Comparison of ENCODE assay signal across 8 cellular contexts in genomic region chr19:58475714-58476497, GRCh38. TPM values are rescaled to one million over a fixed set of nuclear protein-coding genes. Genes with fewer than 3 reads are reported as not detected.
DNase-seq lines count a peak whose midpoint lies in the region; ATAC-seq and TF ChIP-seq lines count a peak whose summit lies in the region.

TSS of gene ZNF446 (plus strand) at chr19:58476352. CDS start at chr19:58477219, 867 bp downstream.

- peak within 1 kb of the TSS; percentile 93 for H3K4me3 Mint-ChIP-seq in HFFc6
- H3K4me3 Mint-ChIP-seq in activated naive CD4-positive, alpha-beta T cell treated with anti-CD3 and anti-CD28 coated beads, Interleukin-2, amount 10 ng/mL, durations not matched to agents 7 days and 5 days, result peak within 1 kb of the TSS; percentile 94

- H3K9me3 ChIP-seq in gastroesophageal sphincter (no peaks in the 10 kb centered on the region), neuronal stem cell (replicated peaks in 1 of 2; ENCODE audit: control insufficient read depth in 2 of 2, insufficient read depth in 1 of 2, low read depth in 1 of 2, low read length in 2 of 2) (no peaks in the 10 kb centered on the region), subcutaneous abdominal adipose tissue (ENCODE audit: control insufficient read depth in 5 of 5, low read length in 5 of 5) (no peaks in the 10 kb centered on the region)

- TF ChIP-seq CTCF in HFFc6 (IDR thresholded peaks at IDR 0.05), result no peak
- TF ChIP-seq CTCF in gastroesophageal sphincter (IDR thresholded peaks at IDR 0.05), result no peak

- H2AK5ac ChIP-seq in neuronal stem cell (ENCODE audit: low read depth, low read length), result peak within 1 kb of the TSS; percentile 23

- H2BK120ac ChIP-seq in neuronal stem cell (ENCODE audit: low read depth, low read length), result no peak within 1 kb of the TSS

- peak within 1 kb of the TSS; percentile 14 for H2BK15ac ChIP-seq in neuronal stem cell (ENCODE audit: low read length)

- H3K27ac Mint-ChIP-seq in HFFc6, result peak within 1 kb of the TSS; percentile 96
- peak within 1 kb of the TSS; percentile 98 for H3K27ac Mint-ChIP-seq in activated naive CD4-positive, alpha-beta T cell treated with anti-CD3 and anti-CD28 coated beads, Interleukin-2, amount 10 ng/mL, durations not matched to agents 7 days and 5 days

- no peak within 1 kb of the TSS for H4K91ac ChIP-seq in neuronal stem cell (ENCODE audit: low read depth, low read length, poor library complexity)

- TF ChIP-seq POLR2A in gastroesophageal sphincter (IDR thresholded peaks at IDR 0.05), result peak; percentile 45 to 56

- H3K9ac ChIP-seq in neuronal stem cell (ENCODE audit: low read depth, low read length, poor library complexity) (peak within 1 kb of the TSS; percentile 96), subcutaneous abdominal adipose tissue (ENCODE audit: low read length in 5 of 5) (peak within 1 kb of the TSS; percentile 48 to 89 (median 77))

- H3K4me1 ChIP-seq in gastroesophageal sphincter (peaks cover 0 to 27% (median 12%) of the 10 kb centered on the region in 3 donors), neuronal stem cell (ENCODE audit: control insufficient read depth in 2 of 2, insufficient read depth in 1 of 2, low read depth in 1 of 2, low read length in 2 of 2) (peaks cover 6 to 15% of the 10 kb centered on the region in 2 donors), subcutaneous abdominal adipose tissue (ENCODE audit: control insufficient read depth in 5 of 5, insufficient read depth in 5 of 5, low read length in 5 of 5) (peaks cover 4 to 24% (median 19%) of the 10 kb centered on the region in 5 donors)

- DNase-seq in GM04504 (ENCODE audit: low read depth) (peak; percentile 94), HFFc6 (peak; percentile 97), NAMALWA (ENCODE audit: low spot score) (peak; percentile 98), SK-MEL-5 (ENCODE audit: low read depth, low spot score) (peak; percentile 95), neuronal stem cell (ENCODE audit: low spot score) (peak; percentile 95)
- peak; percentile 98 for DNase-seq in activated naive CD4-positive, alpha-beta T cell treated with anti-CD3 and anti-CD28 coated beads, Interleukin-2, amount 10 ng/mL, durations not matched to agents 7 days and 5 days

- H4K8ac ChIP-seq in neuronal stem cell (ENCODE audit: low read depth, low read length), result no peak within 1 kb of the TSS

- in situ Hi-C loops in SK-MEL-5 (cut with HindIII; ENCODE audit: low pct_unique_long_range_greater_than_20kb, low sequenced_read_pairs), result no loop called here

- peaks cover 3% of the 10 kb centered on the region; the same call in 1 of the 2 replicates for H3K27me3 Mint-ChIP-seq in HFFc6 (ENCODE audit: insufficient read depth)
- no peaks in the 10 kb centered on the region for H3K27me3 Mint-ChIP-seq in activated naive CD4-positive, alpha-beta T cell treated with anti-CD3 and anti-CD28 coated beads, Interleukin-2, amount 10 ng/mL, durations not matched to agents 7 days and 5 days

- CTCF ChIA-PET in activated naive CD4-positive, alpha-beta T cell treated with anti-CD3 and anti-CD28 coated beads, Interleukin-2, amount 10 ng/mL, durations not matched to agents 7 days and 5 days (lab: Charles Lee), result no interaction called here

- H3K4me1 Mint-ChIP-seq in HFFc6 (ENCODE audit: low read depth), result peaks cover 28% of the 10 kb centered on the region
- H3K4me1 Mint-ChIP-seq in activated naive CD4-positive, alpha-beta T cell treated with anti-CD3 and anti-CD28 coated beads, Interleukin-2, amount 10 ng/mL, durations not matched to agents 7 days and 5 days, result peaks cover 34% of the 10 kb centered on the region

- ATAC-seq in gastroesophageal sphincter, result peak; percentile 95

- H3K27me3 ChIP-seq in gastroesophageal sphincter (no peaks in the 10 kb centered on the region), neuronal stem cell (ENCODE audit: control insufficient read depth in 3 of 3, insufficient read depth in 3 of 3, low read depth in 1 of 3, low read length in 3 of 3) (no peaks in the 10 kb centered on the region), subcutaneous abdominal adipose tissue (ENCODE audit: control insufficient read depth in 5 of 5, insufficient read depth in 4 of 5, low read length in 5 of 5) (no peaks in the 10 kb centered on the region)

- H2BK5ac ChIP-seq in neuronal stem cell (ENCODE audit: low read length), result peak within 1 kb of the TSS; percentile 62

- H3K4me3 ChIP-seq in gastroesophageal sphincter, result peak within 1 kb of the TSS; percentile 59 to 71
- peak within 1 kb of the TSS; percentile 72 to 87 for H3K4me3 ChIP-seq in neuronal stem cell (ENCODE audit: low read length in 2 of 2)
- peak within 1 kb of the TSS; percentile 73 to 90 (median 80) for H3K4me3 ChIP-seq in subcutaneous abdominal adipose tissue (ENCODE audit: low read depth in 1 of 5, low read length in 5 of 5)

- H3K79me1 ChIP-seq in neuronal stem cell (ENCODE audit: low read depth, low read length), result no peaks in the 10 kb centered on the region

- 0% methylated on average over 1 to 2 of the region's 64 CpGs for WGBS in gastroesophageal sphincter (ENCODE audit: low coverage in 1 of 2), 2 donors
- WGBS in neuronal stem cell (ENCODE audit: extremely low coverage in 2 of 2, insufficient read length in 2 of 2, insufficient replicate concordance in 1 of 2), 2 donors, result no CpG with 5 or more reads among the region's 64 CpGs

- H3K36me3 ChIP-seq in gastroesophageal sphincter (peaks cover 0 to 67% of the 10 kb centered on the region in 2 donors), neuronal stem cell (replicated peaks in 1 of 2; ENCODE audit: control insufficient read depth in 2 of 2, insufficient read depth in 2 of 2, low read length in 2 of 2) (peaks cover 14 to 59% of the 10 kb centered on the region in 2 donors), subcutaneous abdominal adipose tissue (ENCODE audit: control insufficient read depth in 5 of 5, insufficient read depth in 5 of 5, low read length in 5 of 5) (peaks cover 0 to 49% (median 45%) of the 10 kb centered on the region in 5 donors)

- H2AFZ ChIP-seq in neuronal stem cell (ENCODE audit: low read length), result peak within 1 kb of the TSS; percentile 90

- peak within 1 kb of the TSS; percentile 76 for H2BK12ac ChIP-seq in neuronal stem cell (ENCODE audit: low read length)

- peak within 1 kb of the TSS; percentile 68 for H3K23ac ChIP-seq in neuronal stem cell (ENCODE audit: low read depth, low read length, poor library complexity)

- H3K27ac ChIP-seq in gastroesophageal sphincter (peak within 1 kb of the TSS; percentile 68 to 94 (median 89)), neuronal stem cell (replicated peaks; ENCODE audit: low read length) (peak within 1 kb of the TSS; percentile 89), subcutaneous abdominal adipose tissue (ENCODE audit: low read depth, low read length) (peak within 1 kb of the TSS; percentile 84)

- no peaks in the 10 kb centered on the region; the same call in none of the 2 replicates for H3K36me3 Mint-ChIP-seq in HFFc6 (ENCODE audit: low read depth)
- peaks cover 8% of the 10 kb centered on the region for H3K36me3 Mint-ChIP-seq in activated naive CD4-positive, alpha-beta T cell treated with anti-CD3 and anti-CD28 coated beads, Interleukin-2, amount 10 ng/mL, durations not matched to agents 7 days and 5 days

- H3K4ac ChIP-seq in neuronal stem cell (ENCODE audit: low read length), result peak within 1 kb of the TSS; percentile 46

- peak within 1 kb of the TSS; percentile 92 for H3K4me2 ChIP-seq in neuronal stem cell (ENCODE audit: insufficient read depth, low read length, poor library complexity, severe bottlenecking)

- H3K18ac ChIP-seq in neuronal stem cell (ENCODE audit: low read length), result peak within 1 kb of the TSS; percentile 86

- no peak for TF ChIP-seq EP300 in gastroesophageal sphincter (IDR thresholded peaks at IDR 0.05)

- no peaks in the 10 kb centered on the region for H3K9me3 Mint-ChIP-seq in HFFc6
- no peaks in the 10 kb centered on the region for H3K9me3 Mint-ChIP-seq in activated naive CD4-positive, alpha-beta T cell treated with anti-CD3 and anti-CD28 coated beads, Interleukin-2, amount 10 ng/mL, durations not matched to agents 7 days and 5 days

- peak within 1 kb of the TSS; percentile 25 for H3K14ac ChIP-seq in neuronal stem cell (ENCODE audit: low read length)

RNA-seq across cellular contexts. Expression of gene ZNF446, which starts in this region (rescaled TPM):
- total RNA-seq in HFFc6 (2021; fragmentation: NEBNext Ultra II Directional; extraction: Animal tissue kit (Norgen Biotek cat#: 25700)), result 1 to 10 TPM; 5.7 to 6.9 (median 6.2) TPM
- 7.6 and 8.7 TPM in 2 replicates for total RNA-seq in SK-MEL-5 (2014; rRNA removed; shearing (Covaris generic))
- 13.5 and 15.1 TPM in 2 replicates for polyA plus RNA-seq in SK-MEL-5 (2015; cell fraction: cytosol; rRNA removed)
- 26.1 and 29.4 TPM in 2 replicates for polyA plus RNA-seq in SK-MEL-5 (2015; cell fraction: nucleus; rRNA removed)
- 10 to 100 TPM; 11.2 to 25.4 (median 17.5) TPM for total RNA-seq in gastroesophageal sphincter
- polyA plus RNA-seq in neuronal stem cell (2013, experiment 1 of 2), result 6.8 TPM
- 6.8 TPM for polyA plus RNA-seq in neuronal stem cell (2013, experiment 2 of 2)

Comparison
In these comparisons a context has a peak if more than half of its experiments do, and no peak if none do; other contexts are left out.
1. Peak in every context shown above with its lines: DNase-seq, ATAC-seq, H3K4me3 ChIP-seq and H3K27ac ChIP-seq.